In genomic region chr16:27980076-27980775, GRCh38 we compare ENCODE assay signal across 26 cellular contexts.
DNase-seq lines count a peak whose midpoint lies in the region; ATAC-seq and TF ChIP-seq lines count a peak whose summit lies in the region.
"Had no signal": no experiment of that assay in that cellular context is flagged by ENCODE, and none has a peak within 500 bp of the region (broad histone marks: within the 10 kb centered on the region; RNA-seq: fewer than 3 reads in every experiment).

No MANE protein-coding gene starts in this region.

- H4K20me1 ChIP-seq in OCI-LY7 (ENCODE audit: insufficient read depth, low read length): no peaks in the 10 kb centered on the region

- no peak for TF ChIP-seq POLR2A in sigmoid colon (IDR thresholded peaks at IDR 0.05)

- H3K4me3 Mint-ChIP-seq in activated CD8-positive, alpha-beta memory T cell treated with anti-CD3 and anti-CD28 coated beads, Interleukin-2, amount 10 ng/mL, durations not matched to agents 7 days and 5 days: no peak overlapping the region
- H3K4me3 Mint-ChIP-seq: activated CD4-positive, alpha-beta memory T cell treated with anti-CD3 and anti-CD28 coated beads for 36 hours; CD4-positive, alpha-beta T cell; endodermal cell; nephron progenitor cell; stimulated activated naive CD8-positive, alpha-beta T cell treated with anti-CD3 and anti-CD28 coated beads, Interleukin-15, amount 100 ng/mL, for 72 hours had no signal

- H3K4me3 ChIP-seq in sigmoid colon (no peak overlapping the region), OCI-LY7 (ENCODE audit: low read depth, low read length, poor library complexity, severe bottlenecking) (no peak overlapping the region)
- H3K4me3 ChIP-seq: breast epithelium, gastroesophageal sphincter, tibial artery had no signal

- H3K27ac ChIP-seq in sigmoid colon (no peak overlapping the region), OCI-LY7 (ENCODE audit: low read depth, low read length, poor library complexity, severe bottlenecking) (no peak overlapping the region)
- H3K27ac ChIP-seq: breast epithelium, gastroesophageal sphincter, parathyroid adenoma, RWPE1, tibial artery had no signal

- H3K9me3 ChIP-seq in sigmoid colon (peaks cover 0 to 3% (median 0%) of the 10 kb centered on the region in 4 donors), OCI-LY7 (ENCODE audit: low read length) (no peaks in the 10 kb centered on the region)
- H3K9me3 ChIP-seq: breast epithelium, gastroesophageal sphincter, tibial artery had no signal

- H3K4me1 Mint-ChIP-seq in activated CD8-positive, alpha-beta memory T cell treated with anti-CD3 and anti-CD28 coated beads, Interleukin-2, amount 10 ng/mL, durations not matched to agents 7 days and 5 days: no peaks in the 10 kb centered on the region
- H3K4me1 Mint-ChIP-seq: endodermal cell; stimulated activated naive CD8-positive, alpha-beta T cell treated with anti-CD3 and anti-CD28 coated beads, Interleukin-15, amount 100 ng/mL, for 72 hours had no signal

- H2AFZ ChIP-seq in OCI-LY7 (ENCODE audit: low read length): no peak overlapping the region
- H2AFZ ChIP-seq: parathyroid adenoma had no signal

- no peak for TF ChIP-seq EP300 in sigmoid colon (IDR thresholded peaks at IDR 0.05)

- no peak overlapping the region for H3K27ac Mint-ChIP-seq in activated CD8-positive, alpha-beta memory T cell treated with anti-CD3 and anti-CD28 coated beads, Interleukin-2, amount 10 ng/mL, durations not matched to agents 7 days and 5 days
- H3K27ac Mint-ChIP-seq: activated CD4-positive, alpha-beta memory T cell treated with anti-CD3 and anti-CD28 coated beads for 36 hours; CD4-positive, alpha-beta T cell; endodermal cell; nephron progenitor cell; stimulated activated naive CD8-positive, alpha-beta T cell treated with anti-CD3 and anti-CD28 coated beads, Interleukin-15, amount 100 ng/mL, for 72 hours had no signal

- TF ChIP-seq CTCF in sigmoid colon (IDR thresholded peaks at IDR 0.05) (no peak), OCI-LY7 (conservative IDR thresholded peaks at IDR 0.05; ENCODE audit: low read length) (no peak)

- H3K4me2 ChIP-seq in OCI-LY7 (ENCODE audit: low read length): no peak overlapping the region

- no peaks in the 10 kb centered on the region for H3K36me3 Mint-ChIP-seq in activated CD8-positive, alpha-beta memory T cell treated with anti-CD3 and anti-CD28 coated beads, Interleukin-2, amount 10 ng/mL, durations not matched to agents 7 days and 5 days
- H3K36me3 Mint-ChIP-seq: activated CD4-positive, alpha-beta memory T cell treated with anti-CD3 and anti-CD28 coated beads for 36 hours had no signal

- H3K4me1 ChIP-seq in sigmoid colon (no peaks in the 10 kb centered on the region), OCI-LY7 (ENCODE audit: insufficient read depth, low read length, poor library complexity, severe bottlenecking) (no peaks in the 10 kb centered on the region)
- H3K4me1 ChIP-seq: breast epithelium had no signal

- no peaks in the 10 kb centered on the region for H3K9me3 Mint-ChIP-seq in activated CD8-positive, alpha-beta memory T cell treated with anti-CD3 and anti-CD28 coated beads, Interleukin-2, amount 10 ng/mL, durations not matched to agents 7 days and 5 days (ENCODE audit: low read depth)
- H3K9me3 Mint-ChIP-seq: CD4-positive, alpha-beta T cell had no signal

- no TSS peak for BruUV-seq in OCI-LY7 (replicated peaks; lab: Mats Ljungman, UMichigan)

- CTCF ChIA-PET in activated CD8-positive, alpha-beta memory T cell treated with anti-CD3 and anti-CD28 coated beads, Interleukin-2, amount 10 ng/mL, durations not matched to agents 7 days and 5 days (lab: Charles Lee): interaction anchor here (1.6 kb wide), 1 partner anchor 18 kb away, joined by 3 read pairs; no protein-coding TSS in a partner anchor
- CTCF ChIA-PET in OCI-LY7 (lab: Charles Lee; ENCODE audit: unreplicated experiment): no interaction called here

- 61 to 71% methylated on average over 11 of the region's 11 CpGs for WGBS in sigmoid colon, 2 donors

- H3K27me3 Mint-ChIP-seq in activated CD8-positive, alpha-beta memory T cell treated with anti-CD3 and anti-CD28 coated beads, Interleukin-2, amount 10 ng/mL, durations not matched to agents 7 days and 5 days: peaks cover 11% of the 10 kb centered on the region

- H3K9me2 ChIP-seq in OCI-LY7 (ENCODE audit: insufficient read depth, low read length): no peaks in the 10 kb centered on the region

- H3K79me2 ChIP-seq in OCI-LY7 (ENCODE audit: insufficient read depth, low read depth, low read length): no peaks in the 10 kb centered on the region
- H3K79me2 ChIP-seq: parathyroid adenoma had no signal

- POLR2A ChIA-PET in OCI-LY7 (lab: Charles Lee): interaction anchor here (0.6 kb wide), 1 partner anchor 299 kb away, joined by 3 read pairs; no protein-coding TSS in a partner anchor

- H3K36me3 ChIP-seq in sigmoid colon: no peaks in the 10 kb centered on the region
- no peaks in the 10 kb centered on the region for H3K36me3 ChIP-seq in OCI-LY7 (ENCODE audit: insufficient read depth, low read length)
- H3K36me3 ChIP-seq: breast epithelium, gastroesophageal sphincter, tibial artery had no signal

- H3K27me3 ChIP-seq in sigmoid colon: no peaks in the 10 kb centered on the region
- H3K27me3 ChIP-seq: breast epithelium, tibial artery had no signal

- peak; percentile 26 for DNase-seq in activated CD8-positive, alpha-beta memory T cell treated with anti-CD3 and anti-CD28 coated beads, Interleukin-2, amount 10 ng/mL, durations not matched to agents 7 days and 5 days
- no peak for DNase-seq in activated CD8-positive, alpha-beta memory T cell treated with anti-CD3 and anti-CD28 coated beads, Interleukin-2, amount 50 U/mL, for 48 hours
- peak; percentile 95 for DNase-seq in NCI-H446 treated with DMSO at 0.1 percent for 48 hours (lab: John Stamatoyannopoulos, UW)
- peak; percentile 89 for DNase-seq in cerebellar cortex (ENCODE audit: low spot score)
- DNase-seq in sigmoid colon: peak; percentile 35
- no peak for DNase-seq in NOMO-1 treated with DMSO at 0.1 percent for 48 hours (lab: John Stamatoyannopoulos, UW; ENCODE audit: unreplicated experiment)
- no peak for DNase-seq in COLO829 (ENCODE audit: low spot score)
- DNase-seq in OCI-LY7 (ENCODE audit: low spot score): no peak
- DNase-seq: 8988T; activated CD4-positive, alpha-beta memory T cell treated with anti-CD3 and anti-CD28 coated beads for 36 hours; activated CD4-positive, CD25-positive, alpha-beta regulatory T cell; activated naive CD4-positive, alpha-beta T cell; CD4-positive, alpha-beta T cell; DMS153; endodermal cell; KBM-7; MM.1S; NCI-H1417; NCI-H510A; nephron progenitor cell; stimulated activated naive CD8-positive, alpha-beta T cell treated with anti-CD3 and anti-CD28 coated beads, Interleukin-15, amount 100 ng/mL, for 72 hours had no signal

- intact Hi-C loops in sigmoid colon (cut with DNase I) (no loop called here), OCI-LY7 (cut with micrococcal nuclease; ENCODE audit: unreplicated experiment) (no loop called here)

- no peak for ATAC-seq in activated CD8-positive, alpha-beta memory T cell treated with anti-CD3 and anti-CD28 coated beads, Interleukin-2, amount 10 ng/mL, durations not matched to agents 7 days and 5 days
- ATAC-seq: gastroesophageal sphincter; stimulated activated naive CD8-positive, alpha-beta T cell treated with anti-CD3 and anti-CD28 coated beads, Interleukin-15, amount 100 ng/mL, for 72 hours had no signal

Comparison
In these comparisons a context has a peak if more than half of its experiments do, and no peak if none do; other contexts are left out.
1. DNase-seq: peak in activated CD8-positive, alpha-beta memory T cell treated with anti-CD3 and anti-CD28 coated beads, Interleukin-2, amount 10 ng/mL, durations not matched to agents 7 days and 5 days (single experiment), NCI-H446 treated with DMSO at 0.1 percent for 48 hours (single experiment), cerebellar cortex (single experiment) and sigmoid colon (single experiment); none in activated CD8-positive, alpha-beta memory T cell treated with anti-CD3 and anti-CD28 coated beads, Interleukin-2, amount 50 U/mL, for 48 hours (single experiment), NOMO-1 treated with DMSO at 0.1 percent for 48 hours (single experiment), COLO829 (single experiment) and OCI-LY7 (single experiment).